Comparison of ENCODE assay signal across 11 cellular contexts in genomic region chr5:89282832-89283510, GRCh38.
DNase-seq lines count a peak whose midpoint lies in the region; TF ChIP-seq lines count a peak whose summit lies in the region.
"Had no signal": no experiment of that assay in that cellular context is flagged by ENCODE, and none has a peak within 500 bp of the region (broad histone marks: within the 10 kb centered on the region; RNA-seq: fewer than 3 reads in every experiment).

No MANE protein-coding gene starts in this region.

- DNase-seq in AG20443 (ENCODE audit: low spot score) (peak; percentile 31), HCEC 1CT (peak; percentile 90), SJSA1 (ENCODE audit: low read depth in 1 of 2, low spot score in 2 of 2) (peak in 1 of 2 experiments; percentile 47), hepatic stellate cell (ENCODE audit: low spot score) (peak; percentile 15), Calu3 (no peak), NCI-H1436 treated with DMSO at 0.1 percent for 48 hours (lab: John Stamatoyannopoulos, UW) (no peak), SK-N-DZ (ENCODE audit: low spot score) (no peak)
- no peak for DNase-seq in activated T-helper 1 cell treated with anti-CD3 and anti-CD28 coated beads, Interleukin-12 subunit alpha, Interleukin-12 subunit beta, Interleukin-2, Interleukin-4 antibody, amounts not matched to agents 30 ng/mL and 10 ng/mL and 1 ng/mL, durations not matched to agents 14 hours and 24 hours and 36 hours (ENCODE audit: low spot score)
- DNase-seq: activated gamma-delta T cell, H9, RPMI8226 had no signal

- H3K27ac ChIP-seq in SJSA1 = peak overlapping the region; percentile 30

- H3K9me3 ChIP-seq in SJSA1 (replicated peaks) = no peaks in the 10 kb centered on the region

- no peaks in the 10 kb centered on the region for H3K36me3 Mint-ChIP-seq in Calu3 (ENCODE audit: insufficient read depth, unreplicated experiment)
- H3K36me3 Mint-ChIP-seq in activated T-helper 1 cell treated with anti-CD3 and anti-CD28 coated beads, Interleukin-12 subunit alpha, Interleukin-12 subunit beta, Interleukin-2, Interleukin-4 antibody, amounts not matched to agents 30 ng/mL and 10 ng/mL and 1 ng/mL, durations not matched to agents 14 hours and 24 hours and 36 hours (ENCODE audit: low read depth) = no peaks in the 10 kb centered on the region

- CTCF ChIA-PET in Calu3 (lab: Charles Lee) = no interaction called here

- no peaks in the 10 kb centered on the region for H3K4me1 Mint-ChIP-seq in Calu3 (ENCODE audit: low read depth, unreplicated experiment)
- H3K4me1 Mint-ChIP-seq in activated T-helper 1 cell treated with anti-CD3 and anti-CD28 coated beads, Interleukin-12 subunit alpha, Interleukin-12 subunit beta, Interleukin-2, Interleukin-4 antibody, amounts not matched to agents 30 ng/mL and 10 ng/mL and 1 ng/mL, durations not matched to agents 14 hours and 24 hours and 36 hours (ENCODE audit: low read depth) = no peaks in the 10 kb centered on the region
- H3K4me1 Mint-ChIP-seq: H9 had no signal

- BruUV-seq in Calu3 (replicated peaks; lab: Mats Ljungman, UMichigan) = no TSS peak

- no peak overlapping the region for H3K4me3 Mint-ChIP-seq in Calu3 (ENCODE audit: low read depth, unreplicated experiment)
- H3K4me3 Mint-ChIP-seq in activated T-helper 1 cell treated with anti-CD3 and anti-CD28 coated beads, Interleukin-12 subunit alpha, Interleukin-12 subunit beta, Interleukin-2, Interleukin-4 antibody, amounts not matched to agents 30 ng/mL and 10 ng/mL and 1 ng/mL, durations not matched to agents 14 hours and 24 hours and 36 hours = no peak overlapping the region
- H3K4me3 Mint-ChIP-seq: H9 had no signal

- peaks cover 30% of the 10 kb centered on the region for H3K4me1 ChIP-seq in SJSA1 (replicated peaks)

- H3K36me3 ChIP-seq in SJSA1 = no peaks in the 10 kb centered on the region

- TF ChIP-seq CTCF in Calu3 (IDR thresholded peaks at IDR 0.05; ENCODE audit: unreplicated experiment) = no peak

- no peak overlapping the region for H3K4me3 ChIP-seq in SJSA1

- intact Hi-C loops in Calu3 (cut with micrococcal nuclease; ENCODE audit: unreplicated experiment) = no loop called here
- intact Hi-C loops in activated T-helper 1 cell treated with anti-CD3 and anti-CD28 coated beads, Interleukin-12 subunit alpha, Interleukin-12 subunit beta, Interleukin-2, Interleukin-4 antibody, amounts not matched to agents 30 ng/mL and 10 ng/mL and 1 ng/mL, durations not matched to agents 14 hours and 24 hours and 36 hours (cut with micrococcal nuclease) = no loop called here

- H3K27me3 ChIP-seq in SJSA1 (replicated peaks) = no peaks in the 10 kb centered on the region

- H3K27me3 Mint-ChIP-seq in Calu3 (ENCODE audit: unreplicated experiment) = no peaks in the 10 kb centered on the region
- no peaks in the 10 kb centered on the region for H3K27me3 Mint-ChIP-seq in activated T-helper 1 cell treated with anti-CD3 and anti-CD28 coated beads, Interleukin-12 subunit alpha, Interleukin-12 subunit beta, Interleukin-2, Interleukin-4 antibody, amounts not matched to agents 30 ng/mL and 10 ng/mL and 1 ng/mL, durations not matched to agents 14 hours and 24 hours and 36 hours (ENCODE audit: insufficient read depth)

- H3K9me3 Mint-ChIP-seq in Calu3 (ENCODE audit: low read depth, unreplicated experiment) = peaks cover 3% of the 10 kb centered on the region
- H3K9me3 Mint-ChIP-seq in activated T-helper 1 cell treated with anti-CD3 and anti-CD28 coated beads, Interleukin-12 subunit alpha, Interleukin-12 subunit beta, Interleukin-2, Interleukin-4 antibody, amounts not matched to agents 30 ng/mL and 10 ng/mL and 1 ng/mL, durations not matched to agents 14 hours and 24 hours and 36 hours = no peaks in the 10 kb centered on the region
- H3K9me3 Mint-ChIP-seq: H9 had no signal

- no peak overlapping the region for H3K27ac Mint-ChIP-seq in Calu3 (ENCODE audit: unreplicated experiment)
- no peak overlapping the region for H3K27ac Mint-ChIP-seq in activated T-helper 1 cell treated with anti-CD3 and anti-CD28 coated beads, Interleukin-12 subunit alpha, Interleukin-12 subunit beta, Interleukin-2, Interleukin-4 antibody, amounts not matched to agents 30 ng/mL and 10 ng/mL and 1 ng/mL, durations not matched to agents 14 hours and 24 hours and 36 hours
- H3K27ac Mint-ChIP-seq: H9 had no signal

Comparison
In these comparisons a context has a peak if more than half of its experiments do, and no peak if none do; other contexts are left out.
1. DNase-seq: peak in AG20443 (single experiment), HCEC 1CT (single experiment) and hepatic stellate cell (single experiment); none in Calu3 (single experiment), NCI-H1436 treated with DMSO at 0.1 percent for 48 hours (single experiment), activated T-helper 1 cell treated with anti-CD3 and anti-CD28 coated beads, Interleukin-12 subunit alpha, Interleukin-12 subunit beta, Interleukin-2, Interleukin-4 antibody, amounts not matched to agents 30 ng/mL and 10 ng/mL and 1 ng/mL, durations not matched to agents 14 hours and 24 hours and 36 hours (single experiment) and SK-N-DZ (single experiment).